In the genomic region with DNA sequence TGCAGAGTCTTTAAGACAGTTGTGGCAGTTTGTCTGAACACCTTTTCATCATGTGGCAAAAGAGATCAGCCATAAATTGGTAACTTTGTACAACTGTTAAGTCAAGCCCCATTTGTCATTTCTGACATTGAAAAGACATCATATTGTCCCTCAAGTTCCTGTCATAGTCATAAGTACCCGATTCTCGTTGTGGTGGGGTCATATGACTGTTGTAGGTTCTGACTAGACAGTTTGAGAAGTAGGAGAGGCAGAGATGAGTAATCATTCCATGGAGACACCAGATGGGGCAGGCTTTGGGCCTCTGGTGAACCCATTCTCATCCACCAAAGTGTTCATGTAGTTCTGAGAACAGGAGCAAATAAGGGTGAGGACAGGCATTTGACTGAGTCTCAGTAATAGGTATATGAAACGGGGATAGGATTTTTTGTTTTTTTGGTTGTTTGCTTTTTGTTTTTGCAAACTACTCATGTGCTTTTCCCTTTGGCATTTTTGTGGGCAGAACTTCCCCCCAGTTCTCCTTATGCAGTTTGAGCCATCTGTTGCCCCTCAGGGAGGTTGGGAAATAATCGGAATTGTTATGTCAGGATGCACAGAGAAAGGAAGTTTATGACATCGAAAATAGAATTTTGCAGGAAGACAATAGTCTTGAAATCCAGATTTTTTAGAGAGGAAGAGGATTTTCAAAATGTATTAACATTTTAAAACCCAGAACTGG, we compare ENCODE assay signal across 14 cellular contexts.
DNase-seq lines count a peak whose midpoint lies in the region; ATAC-seq, FAIRE-seq and TF ChIP-seq lines count a peak whose summit lies in the region.
"Had no signal": no experiment of that assay in that cellular context is flagged by ENCODE, and none has a peak within 500 bp of the region (broad histone marks: within the 10 kb centered on the region; RNA-seq: fewer than 3 reads in every experiment).

No MANE protein-coding gene starts in this region.

- no peak overlapping the region for H2AFZ ChIP-seq in SK-N-SH (ENCODE audit: low read depth)

- H4K20me1 ChIP-seq in SK-N-SH (ENCODE audit: insufficient read depth), result no peaks in the 10 kb centered on the region

- H3K79me2 ChIP-seq in SK-N-SH (ENCODE audit: insufficient read depth), result no peaks in the 10 kb centered on the region

- no peaks in the 10 kb centered on the region for H3K9me2 ChIP-seq in SK-N-SH

- CTCF ChIA-PET in SK-N-SH (lab: Yijun Ruan, JAX), result no interaction called here

- no peaks in the 10 kb centered on the region for H3K36me3 ChIP-seq in SK-N-SH (replicated peaks in 1 of 2; ENCODE audit: control insufficient read depth in 1 of 2, insufficient read depth in 2 of 2, low read length in 1 of 2)

- no peak overlapping the region for H3K4me2 ChIP-seq in SK-N-SH

- 41% methylated on average over 5 of the region's 5 CpGs for WGBS in SK-N-SH (ENCODE audit: low lambda C conversion rate)

- H3K27ac ChIP-seq in SK-N-SH (ENCODE audit: low read depth in 2 of 2, low read length in 1 of 2), result no peak overlapping the region

- no peak for ATAC-seq in HG02759 (IDR thresholded peaks at IDR 0.05; ENCODE audit: unreplicated experiment)
- no peak for ATAC-seq in HG03457 (IDR thresholded peaks at IDR 0.05; ENCODE audit: unreplicated experiment)
- ATAC-seq in HG02840 (IDR thresholded peaks at IDR 0.05; ENCODE audit: low FRiP score, unreplicated experiment), result no peak

- H3K27me3 ChIP-seq in SK-N-SH (ENCODE audit: insufficient read depth), result no peaks in the 10 kb centered on the region; the same call in 1 of the 2 replicates

- peaks cover 0 to 3% of the 10 kb centered on the region in 2 experiments; a peak in 1 of 4 replicates for H3K4me1 ChIP-seq in SK-N-SH (ENCODE audit: control insufficient read depth in 1 of 2, insufficient read depth in 2 of 2, low read depth in 1 of 2, low read length in 1 of 2)

- peak; percentile 18 for FAIRE-seq in GM18507 (lab: Jason Lieb, UNC)

- TF ChIP-seq CTCF in fibroblast of villous mesenchyme (IDR thresholded peaks at IDR 0.05; ENCODE audit: insufficient read depth, low read depth, low read length), result no peak
- TF ChIP-seq CTCF in SK-N-SH (IDR thresholded peaks at IDR 0.05), result no peak

- H3K9me3 ChIP-seq in SK-N-SH, result no peaks in the 10 kb centered on the region

- no peak for TF ChIP-seq RAD21 in SK-N-SH (IDR thresholded peaks at IDR 0.05; ENCODE audit: low read length)

- no peak overlapping the region for H3K4me3 ChIP-seq in fibroblast of villous mesenchyme (ENCODE audit: low read depth, low read length)
- no peak overlapping the region for H3K4me3 ChIP-seq in SK-N-SH (ENCODE audit: low read depth in 2 of 2, low read length in 1 of 2)

- POLR2A ChIA-PET in SK-N-SH (lab: Yijun Ruan, JAX), result no interaction called here

- H3F3A ChIP-seq in SK-N-SH (replicated peaks; ENCODE audit: insufficient read depth), result no peaks in the 10 kb centered on the region

- no peak overlapping the region for H3K9ac ChIP-seq in SK-N-SH

- no peak for TF ChIP-seq EP300 in SK-N-SH (IDR thresholded peaks at IDR 0.05; ENCODE audit: borderline replicate concordance in 1 of 2, low read depth in 1 of 2, low read length in 1 of 2)

- DNase-seq in EH (ENCODE audit: low read depth) (peak; percentile 39), GM18507 (ENCODE audit: extremely low spot score, insufficient read length, low read depth) (no peak), HT1080 (ENCODE audit: low read depth) (peak; percentile 60), fibroblast of villous mesenchyme (ENCODE audit: low read depth) (peak; percentile 7), SK-N-SH (no peak)
- DNase-seq: amniotic stem cell, Karpas-422, kidney glomerular epithelial cell, NCI-H748 treated with DMSO at 0.1 percent for 48 hours, occipital lobe, T-helper 9 cell had no signal

TF ChIP-seq in SK-N-SH, 30 proteins besides CTCF, POLR2A, EP300 and RAD21:
- no peak for TF ChIP-seq RXRA (IDR thresholded peaks at IDR 0.05; ENCODE audit: borderline replicate concordance, low read depth)
- no peak for TF ChIP-seq RFX5 (IDR thresholded peaks at IDR 0.05; ENCODE audit: low read length)
- TF ChIP-seq JUND (IDR thresholded peaks at IDR 0.05), result no peak
- no peak for TF ChIP-seq CHD2 (IDR thresholded peaks at IDR 0.05; ENCODE audit: low read length, partially characterized antibody)
- TF ChIP-seq NFIC (IDR thresholded peaks at IDR 0.05; ENCODE audit: borderline replicate concordance), result no peak
- TF ChIP-seq, protein P1, sequence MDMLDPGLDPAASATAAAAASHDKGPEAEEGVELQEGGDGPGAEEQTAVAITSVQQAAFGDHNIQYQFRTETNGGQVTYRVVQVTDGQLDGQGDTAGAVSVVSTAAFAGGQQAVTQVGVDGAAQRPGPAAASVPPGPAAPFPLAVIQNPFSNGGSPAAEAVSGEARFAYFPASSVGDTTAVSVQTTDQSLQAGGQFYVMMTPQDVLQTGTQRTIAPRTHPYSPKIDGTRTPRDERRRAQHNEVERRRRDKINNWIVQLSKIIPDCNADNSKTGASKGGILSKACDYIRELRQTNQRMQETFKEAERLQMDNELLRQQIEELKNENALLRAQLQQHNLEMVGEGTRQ (IDR thresholded peaks at IDR 0.05; ENCODE audit: borderline replicate concordance, low read depth, low read length), result no peak

Comparison
In these comparisons a context has a peak if more than half of its experiments do, and no peak if none do; other contexts are left out.
1. DNase-seq: peak in EH (single experiment), HT1080 (single experiment) and fibroblast of villous mesenchyme (single experiment); none in GM18507 (single experiment) and SK-N-SH (single experiment).